In genomic region chr4:30380404-30380998, GRCh38 we compare ENCODE assay signal across 8 cellular contexts.
DNase-seq lines count a peak whose midpoint lies in the region; ATAC-seq and TF ChIP-seq lines count a peak whose summit lies in the region.

No MANE protein-coding gene starts in this region.

- DNase-seq in NOMO-1 treated with DMSO at 0.1 percent for 48 hours (lab: John Stamatoyannopoulos, UW; ENCODE audit: unreplicated experiment) = peak; percentile 42
- DNase-seq in NOMO-1 treated with dmso at 0.1 percent for 144 hours (lab: John Stamatoyannopoulos, UW; ENCODE audit: unreplicated experiment) = no peak
- peak; percentile 52 for DNase-seq in M059J (ENCODE audit: low read depth)
- peak; percentile 54 for DNase-seq in T1000 (lab: John Stamatoyannopoulos, UW)
- DNase-seq in stimulated activated CD8-positive, alpha-beta memory T cell treated with anti-CD3 and anti-CD28 coated beads, Interleukin-4, amount 100 ng/mL, for 48 hours = peak; percentile 27
- no peak for DNase-seq in activated CD8-positive, alpha-beta memory T cell treated with anti-CD3 and anti-CD28 coated beads for 24 hours

- H3K9me3 ChIP-seq in gastroesophageal sphincter = no peaks in the 10 kb centered on the region

- H3K27me3 ChIP-seq in gastroesophageal sphincter = no peaks in the 10 kb centered on the region

- no peaks in the 10 kb centered on the region for H3K4me1 ChIP-seq in gastroesophageal sphincter

- peak in 3 of 4 experiments; percentile 21 to 58 (median 21) for TF ChIP-seq CTCF in gastroesophageal sphincter (IDR thresholded peaks at IDR 0.05)

- no peak for TF ChIP-seq EP300 in gastroesophageal sphincter (IDR thresholded peaks at IDR 0.05)

- 29 to 71% methylated on average over 2 to 3 of the region's 6 CpGs for WGBS in gastroesophageal sphincter (ENCODE audit: low coverage in 1 of 2), 2 donors

- H3K36me3 ChIP-seq in gastroesophageal sphincter = no peaks in the 10 kb centered on the region

- peak; percentile 92 for ATAC-seq in GM21786 (IDR thresholded peaks at IDR 0.05; ENCODE audit: unreplicated experiment)
- no peak for ATAC-seq in gastroesophageal sphincter

- no peak for TF ChIP-seq POLR2A in gastroesophageal sphincter (IDR thresholded peaks at IDR 0.05)

- H3K4me3 ChIP-seq in gastroesophageal sphincter = no peak overlapping the region

- no peak overlapping the region for H3K27ac ChIP-seq in gastroesophageal sphincter

Comparison
In these comparisons a context has a peak if more than half of its experiments do, and no peak if none do; other contexts are left out.
1. DNase-seq: peak in NOMO-1 treated with DMSO at 0.1 percent for 48 hours (single experiment), M059J (single experiment), T1000 (single experiment) and stimulated activated CD8-positive, alpha-beta memory T cell treated with anti-CD3 and anti-CD28 coated beads, Interleukin-4, amount 100 ng/mL, for 48 hours (single experiment); none in NOMO-1 treated with dmso at 0.1 percent for 144 hours (single experiment) and activated CD8-positive, alpha-beta memory T cell treated with anti-CD3 and anti-CD28 coated beads for 24 hours (single experiment).